Comparison of ENCODE assay signal across 11 cellular contexts in the genomic region with DNA sequence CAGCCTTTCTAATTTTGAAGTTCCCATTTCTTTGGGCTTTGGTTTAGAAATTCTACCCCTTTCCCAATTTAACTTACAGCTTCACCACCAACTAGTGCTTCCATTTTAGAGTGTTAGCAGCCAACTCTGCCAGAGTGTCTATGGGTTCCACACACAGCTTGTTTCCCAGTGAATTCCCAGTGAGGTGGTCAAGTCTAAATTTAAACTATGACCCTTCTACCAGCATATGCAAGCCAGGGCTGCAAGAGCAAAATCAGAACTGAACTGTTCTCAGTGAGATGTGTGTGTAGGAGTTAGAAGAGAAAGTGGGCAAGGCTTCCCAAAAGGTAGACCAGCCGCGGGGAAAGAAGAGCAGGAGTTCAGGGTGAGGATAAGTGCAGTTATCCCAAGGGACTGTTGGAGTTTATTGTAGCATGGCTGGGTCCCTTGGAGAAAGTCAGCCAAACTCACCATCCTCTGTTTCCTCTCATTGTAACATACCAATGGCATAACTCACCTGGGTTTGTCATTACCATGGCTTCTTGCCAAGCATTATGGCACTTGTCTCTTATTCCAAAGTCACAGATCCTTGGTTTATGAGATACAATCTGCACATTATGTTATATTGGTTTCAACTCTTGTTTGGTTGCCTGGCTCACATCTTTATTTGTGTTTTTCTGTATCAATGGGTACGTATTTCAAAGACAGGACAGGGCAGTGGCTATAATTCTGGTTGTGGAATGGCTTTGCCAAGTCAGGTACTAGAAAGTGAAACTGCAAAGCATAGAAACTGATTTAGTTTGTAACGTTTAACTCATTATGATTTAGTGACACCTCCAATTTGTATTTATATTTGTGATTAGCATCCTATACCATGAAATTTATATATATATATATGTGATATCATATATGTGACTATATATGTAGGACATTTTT.
DNase-seq lines count a peak whose midpoint lies in the region; ATAC-seq and TF ChIP-seq lines count a peak whose summit lies in the region.
"Had no signal": no experiment of that assay in that cellular context is flagged by ENCODE, and none has a peak within 500 bp of the region (broad histone marks: within the 10 kb centered on the region; RNA-seq: fewer than 3 reads in every experiment).

No MANE protein-coding gene starts in this region.

- H3K27me3 ChIP-seq in stomach: no peaks in the 10 kb centered on the region

- intact Hi-C loops in left cardiac atrium (cut with DNase I) (no loop called here), stomach (cut with DNase I; ENCODE audit: low total_unique reads) (no loop called here)

- ATAC-seq in left cardiac atrium (peak; percentile 74 to 80), GM21423 (IDR thresholded peaks at IDR 0.05; ENCODE audit: unreplicated experiment) (no peak), GM21367 (IDR thresholded peaks at IDR 0.05; ENCODE audit: unreplicated experiment) (no peak)

- TF ChIP-seq EP300 in stomach (IDR thresholded peaks at IDR 0.05): no peak

- H3K4me1 ChIP-seq in stomach: peaks cover 12 to 82% (median 50%) of the 10 kb centered on the region in 4 donors

- TF ChIP-seq POLR2A in stomach (IDR thresholded peaks at IDR 0.05): no peak

- 44 to 75% (median 50%) methylated on average over 4 of the region's 4 CpGs for WGBS in stomach, 5 donors

- H3K27ac ChIP-seq in stomach: peak overlapping the region in 4 of 5 donors; percentile 28 to 76 (median 48)

- H3K9me3 ChIP-seq in stomach: no peaks in the 10 kb centered on the region

- no peaks in the 10 kb centered on the region for H3K36me3 ChIP-seq in stomach

- no peak overlapping the region for H3K4me3 ChIP-seq in stomach

- peak; percentile 37 for DNase-seq in DMS53 (lab: John Stamatoyannopoulos, UW)
- no peak for DNase-seq in DMS53 treated with DMSO at 0.1 percent for 48 hours (lab: John Stamatoyannopoulos, UW; ENCODE audit: unreplicated experiment)
- peak; percentile 8 for DNase-seq in T1000 (lab: John Stamatoyannopoulos, UW)
- no peak for DNase-seq in left cardiac atrium
- DNase-seq in stomach: no peak
- DNase-seq in T-helper 1 cell: no peak
- DNase-seq: activated T-cell treated with anti-CD3 and anti-CD28 coated beads for 4 hours; OCI-M1; stimulated activated naive CD4-positive, alpha-beta T cell had no signal

- TF ChIP-seq CTCF in stomach (IDR thresholded peaks at IDR 0.05): no peak

Comparison
In these comparisons a context has a peak if more than half of its experiments do, and no peak if none do; other contexts are left out.
1. DNase-seq: peak in DMS53 (single experiment) and T1000 (single experiment); none in DMS53 treated with DMSO at 0.1 percent for 48 hours (single experiment), left cardiac atrium (single experiment), stomach (single experiment) and T-helper 1 cell (0 of 5).
2. ATAC-seq: peak in left cardiac atrium (2 of 2); none in GM21423 (single experiment) and GM21367 (single experiment).